In the genomic region with DNA sequence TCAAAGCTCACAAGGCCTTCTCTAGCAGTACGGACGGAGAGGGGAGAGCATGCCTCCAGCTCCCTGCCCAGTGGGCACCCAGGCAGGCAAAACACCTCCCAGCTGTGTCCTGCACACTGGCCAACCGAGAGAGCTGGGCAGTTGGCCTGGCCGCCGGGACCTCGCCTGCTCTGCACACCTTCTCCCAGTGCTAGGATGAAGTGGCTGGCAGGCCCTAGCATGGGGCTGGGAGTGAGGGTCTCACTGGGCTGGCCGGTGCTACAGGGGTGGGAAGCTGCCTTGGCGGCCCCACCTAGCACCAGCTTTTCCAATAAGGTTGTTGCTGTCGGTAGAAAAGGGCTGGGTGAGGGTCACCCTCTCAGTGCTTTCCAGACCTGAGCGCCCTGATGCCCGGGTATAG, we compare ENCODE assay signal across 27 cellular contexts.
"Had no signal": no experiment of that assay in that cellular context is flagged by ENCODE, and none has a peak within 500 bp of the region (broad histone marks: within the 10 kb centered on the region; RNA-seq: fewer than 3 reads in every experiment).

No MANE protein-coding gene starts in this region.

- FAIRE-seq: endometrium, islet of Langerhans, keratinocyte had no signal

- H3K9me3 ChIP-seq: colonic mucosa, esophagus squamous epithelium, gastrocnemius medialis, heart right ventricle, left lung, lower lobe of right lung, mucosa of descending colon had no signal

- ATAC-seq: effector memory CD8-positive, alpha-beta T cell; esophagus mucosa; gastrocnemius medialis; heart right ventricle; left cardiac atrium; left lung; left ventricle myocardium superior; mucosa of descending colon had no signal

- H3K27ac ChIP-seq: colonic mucosa, epithelial cell of prostate, esophagus squamous epithelium, gastrocnemius medialis, heart right ventricle, left lung, lower lobe of right lung had no signal

- H3K36me3 ChIP-seq: colonic mucosa, esophagus squamous epithelium, gastrocnemius medialis, heart right ventricle, left lung, lower lobe of right lung had no signal

- DNase-seq: colonic mucosa; cortex of kidney; effector CD8-positive, alpha-beta T cell; effector memory CD8-positive, alpha-beta T cell; endodermal cell; erythroblast; esophagus squamous epithelium; foreskin fibroblast; foreskin melanocyte; gastrocnemius medialis; glutamatergic neuron; head of caudate nucleus; heart right ventricle; hippocampal formation; left cardiac atrium; left ventricle myocardium superior; lower lobe of right lung; mesenchymal stem cell; mucosa of descending colon had no signal

- H3K4me3 ChIP-seq: colonic mucosa, esophagus squamous epithelium, gastrocnemius medialis, heart right ventricle, left lung, lower lobe of right lung, mucosa of descending colon had no signal

- H3K4me1 ChIP-seq: colonic mucosa, gastrocnemius medialis, left lung, lower lobe of right lung had no signal

- H3K27ac Mint-ChIP-seq: dendritic cell treated with granulocyte-macrophage colony-stimulating factor and Interleukin-4, amounts not matched to agents 40 ng/mL and 50 ng/mL, for 4 days; effector memory CD8-positive, alpha-beta T cell; endodermal cell; mesothelial cell of epicardium had no signal

- H3K27me3 ChIP-seq: colonic mucosa, gastrocnemius medialis, heart right ventricle, left lung had no signal

- H3K9me3 Mint-ChIP-seq: dendritic cell treated with granulocyte-macrophage colony-stimulating factor and Interleukin-4, amounts not matched to agents 40 ng/mL and 50 ng/mL, for 4 days; effector memory CD8-positive, alpha-beta T cell; endodermal cell; mesothelial cell of epicardium had no signal

- H3K4me3 Mint-ChIP-seq: dendritic cell treated with granulocyte-macrophage colony-stimulating factor and Interleukin-4, amounts not matched to agents 40 ng/mL and 50 ng/mL, for 4 days; effector memory CD8-positive, alpha-beta T cell; endodermal cell; mesothelial cell of epicardium had no signal

- H3K36me3 Mint-ChIP-seq: mesothelial cell of epicardium had no signal

- H3K27me3 Mint-ChIP-seq: dendritic cell treated with granulocyte-macrophage colony-stimulating factor and Interleukin-4, amounts not matched to agents 40 ng/mL and 50 ng/mL, for 4 days had no signal
